Comparison of ENCODE assay signal across 2 cellular contexts in genomic region chr16:955766-956165, GRCh38. TPM values are rescaled to one million over a fixed set of nuclear protein-coding genes. Genes with fewer than 3 reads are reported as not detected.
"Had no signal": no experiment of that assay in that cellular context is flagged by ENCODE, and none has a peak within 500 bp of the region (broad histone marks: within the 10 kb centered on the region; RNA-seq: fewer than 3 reads in every experiment).

No MANE protein-coding gene starts in this region.

RNA-seq across cellular contexts. Expression of gene SOX8, which starts 25.8 kb away (rescaled TPM):
- total RNA-seq: left lobe of liver had no signal
- polyA plus RNA-seq: mammary epithelial cell had no signal
